1 cellular context compared by ENCODE assay signal in the genomic region with DNA sequence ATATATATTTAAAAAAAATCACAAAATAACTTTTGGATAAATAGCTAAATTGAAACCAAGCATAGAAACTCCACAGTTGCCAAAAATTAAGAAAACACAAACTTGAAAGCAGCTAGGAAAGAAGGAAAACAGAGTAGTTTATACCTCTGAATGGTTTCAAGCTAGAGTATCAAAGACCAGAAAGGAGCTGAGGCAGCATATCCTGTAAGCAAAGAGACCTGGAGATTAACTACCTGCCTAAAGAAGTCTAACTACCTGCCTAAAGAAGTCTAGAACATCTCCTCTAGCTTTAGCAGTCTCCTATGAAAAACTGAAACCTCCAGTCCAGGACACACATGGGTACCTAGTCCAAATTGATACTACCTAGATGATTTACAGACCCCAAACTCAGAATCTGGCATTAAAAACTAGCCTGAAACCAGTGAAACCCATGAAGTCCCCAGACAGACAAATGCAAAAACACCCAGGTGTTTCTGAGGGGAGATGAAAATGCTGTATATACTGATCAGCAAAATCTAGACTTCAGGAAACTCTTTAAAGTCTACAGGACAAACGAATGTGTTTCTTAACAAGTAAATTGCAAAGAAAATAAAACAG.
TF ChIP-seq lines count a peak whose summit lies in the region.

No MANE protein-coding gene starts in this region.

TF ChIP-seq in WTC11, 78 proteins besides CTCF, POLR2A, EP300 and RAD21:
- TF ChIP-seq EMX1 (CRISPR knock-in tag; IDR thresholded peaks at IDR 0.05) (no peak), OVOL2 (CRISPR knock-in tag; IDR thresholded peaks at IDR 0.05; ENCODE audit: borderline replicate concordance) (no peak), ZNF317 (CRISPR knock-in tag; IDR thresholded peaks at IDR 0.05; ENCODE audit: borderline replicate concordance, low read depth) (no peak), ZNF121 (CRISPR knock-in tag; IDR thresholded peaks at IDR 0.05) (no peak), HMGA2 (CRISPR knock-in tag; IDR thresholded peaks at IDR 0.05) (no peak), SP1 (CRISPR knock-in tag; conservative IDR thresholded peaks at IDR 0.05) (no peak)
- TF ChIP-seq, protein P1, sequence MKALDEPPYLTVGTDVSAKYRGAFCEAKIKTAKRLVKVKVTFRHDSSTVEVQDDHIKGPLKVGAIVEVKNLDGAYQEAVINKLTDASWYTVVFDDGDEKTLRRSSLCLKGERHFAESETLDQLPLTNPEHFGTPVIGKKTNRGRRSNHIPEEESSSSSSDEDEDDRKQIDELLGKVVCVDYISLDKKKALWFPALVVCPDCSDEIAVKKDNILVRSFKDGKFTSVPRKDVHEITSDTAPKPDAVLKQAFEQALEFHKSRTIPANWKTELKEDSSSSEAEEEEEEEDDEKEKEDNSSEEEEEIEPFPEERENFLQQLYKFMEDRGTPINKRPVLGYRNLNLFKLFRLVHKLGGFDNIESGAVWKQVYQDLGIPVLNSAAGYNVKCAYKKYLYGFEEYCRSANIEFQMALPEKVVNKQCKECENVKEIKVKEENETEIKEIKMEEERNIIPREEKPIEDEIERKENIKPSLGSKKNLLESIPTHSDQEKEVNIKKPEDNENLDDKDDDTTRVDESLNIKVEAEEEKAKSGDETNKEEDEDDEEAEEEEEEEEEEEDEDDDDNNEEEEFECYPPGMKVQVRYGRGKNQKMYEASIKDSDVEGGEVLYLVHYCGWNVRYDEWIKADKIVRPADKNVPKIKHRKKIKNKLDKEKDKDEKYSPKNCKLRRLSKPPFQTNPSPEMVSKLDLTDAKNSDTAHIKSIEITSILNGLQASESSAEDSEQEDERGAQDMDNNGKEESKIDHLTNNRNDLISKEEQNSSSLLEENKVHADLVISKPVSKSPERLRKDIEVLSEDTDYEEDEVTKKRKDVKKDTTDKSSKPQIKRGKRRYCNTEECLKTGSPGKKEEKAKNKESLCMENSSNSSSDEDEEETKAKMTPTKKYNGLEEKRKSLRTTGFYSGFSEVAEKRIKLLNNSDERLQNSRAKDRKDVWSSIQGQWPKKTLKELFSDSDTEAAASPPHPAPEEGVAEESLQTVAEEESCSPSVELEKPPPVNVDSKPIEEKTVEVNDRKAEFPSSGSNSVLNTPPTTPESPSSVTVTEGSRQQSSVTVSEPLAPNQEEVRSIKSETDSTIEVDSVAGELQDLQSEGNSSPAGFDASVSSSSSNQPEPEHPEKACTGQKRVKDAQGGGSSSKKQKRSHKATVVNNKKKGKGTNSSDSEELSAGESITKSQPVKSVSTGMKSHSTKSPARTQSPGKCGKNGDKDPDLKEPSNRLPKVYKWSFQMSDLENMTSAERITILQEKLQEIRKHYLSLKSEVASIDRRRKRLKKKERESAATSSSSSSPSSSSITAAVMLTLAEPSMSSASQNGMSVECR (CRISPR knock-in tag; IDR thresholded peaks at IDR 0.05; ENCODE audit: borderline replicate concordance) = no peak
- TF ChIP-seq, protein P2, sequence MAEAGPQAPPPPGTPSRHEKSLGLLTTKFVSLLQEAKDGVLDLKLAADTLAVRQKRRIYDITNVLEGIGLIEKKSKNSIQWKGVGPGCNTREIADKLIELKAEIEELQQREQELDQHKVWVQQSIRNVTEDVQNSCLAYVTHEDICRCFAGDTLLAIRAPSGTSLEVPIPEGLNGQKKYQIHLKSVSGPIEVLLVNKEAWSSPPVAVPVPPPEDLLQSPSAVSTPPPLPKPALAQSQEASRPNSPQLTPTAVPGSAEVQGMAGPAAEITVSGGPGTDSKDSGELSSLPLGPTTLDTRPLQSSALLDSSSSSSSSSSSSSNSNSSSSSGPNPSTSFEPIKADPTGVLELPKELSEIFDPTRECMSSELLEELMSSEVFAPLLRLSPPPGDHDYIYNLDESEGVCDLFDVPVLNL (CRISPR knock-in tag; IDR thresholded peaks at IDR 0.05; ENCODE audit: borderline replicate concordance, low read depth) = no peak
